Comparison of ENCODE assay signal across 9 cellular contexts in genomic region chr14:73567951-73568885, GRCh38. TPM values are rescaled to one million over a fixed set of nuclear protein-coding genes. Genes with fewer than 3 reads are reported as not detected.
DNase-seq lines count a peak whose midpoint lies in the region; ATAC-seq and TF ChIP-seq lines count a peak whose summit lies in the region.
"Had no signal": no experiment of that assay in that cellular context is flagged by ENCODE, and none has a peak within 500 bp of the region (broad histone marks: within the 10 kb centered on the region; RNA-seq: fewer than 3 reads in every experiment).

No MANE protein-coding gene starts in this region.

- POLR2A ChIA-PET in CD8-positive, alpha-beta T cell (lab: Charles Lee): interaction anchor here (0.8 to 4.2 kb wide), 11 partner anchors 24 to 432 kb away, joined by 3 to 29 read pairs (median 4); partner anchors contain the start of genes ACOT4, ACOT6, DNAL1 and NUMB

- DNase-seq in CD8-positive, alpha-beta T cell: peak in 2 of 7 experiments; percentile 3 to 27
- DNase-seq in M059J (ENCODE audit: low read depth) (peak; percentile 15), astrocyte of the hippocampus (ENCODE audit: low read depth, low spot score) (peak; percentile 48), lung (ENCODE audit: low spot score) (no peak), pons (ENCODE audit: low spot score) (no peak), HUDEP-2 (lab: John Stamatoyannopoulos, UW; ENCODE audit: unreplicated experiment in 76 of 76) (no peak)
- DNase-seq in NK-92 treated with Interleukin-12 subunit alpha and Interleukin-12 subunit beta, amount 100 ng/mL, for 24 hours (lab: John Stamatoyannopoulos, UW): no peak

- H3K9me3 ChIP-seq in CD8-positive, alpha-beta T cell (ENCODE audit: low read length): no peaks in the 10 kb centered on the region
- H3K9me3 ChIP-seq in lung (ENCODE audit: control insufficient read depth in 2 of 2, insufficient read depth in 1 of 2, low read length in 1 of 2): no peaks in the 10 kb centered on the region

- no peaks in the 10 kb centered on the region for H3K27me3 ChIP-seq in CD8-positive, alpha-beta T cell (ENCODE audit: insufficient read depth, low read length)
- no peaks in the 10 kb centered on the region for H3K27me3 ChIP-seq in lung (ENCODE audit: control insufficient read depth, insufficient read depth)

- TF ChIP-seq CTCF in CD8-positive, alpha-beta T cell (IDR thresholded peaks at IDR 0.05): no peak
- no peak for TF ChIP-seq CTCF in lung (IDR thresholded peaks at IDR 0.05; ENCODE audit: control extremely low read depth, extremely low read depth)

- H3K27me3 Mint-ChIP-seq in CD8-positive, alpha-beta T cell (ENCODE audit: low read depth): no peaks in the 10 kb centered on the region

- peak overlapping the region; percentile 94 for H3K27ac Mint-ChIP-seq in CD8-positive, alpha-beta T cell

- H3K9me3 Mint-ChIP-seq in CD8-positive, alpha-beta T cell: no peaks in the 10 kb centered on the region

- H3K4me3 Mint-ChIP-seq in CD8-positive, alpha-beta T cell: peak overlapping the region; percentile 89

- 68 to 83% methylated on average over 16 of the region's 16 CpGs for WGBS in lung, 2 donors
- WGBS in urinary bladder: 49% methylated on average over 16 of the region's 16 CpGs

- H3K36me3 ChIP-seq in CD8-positive, alpha-beta T cell (ENCODE audit: insufficient read depth, low read length): no peaks in the 10 kb centered on the region
- H3K36me3 ChIP-seq in lung (ENCODE audit: control insufficient read depth in 2 of 2, insufficient read depth in 2 of 2, low read length in 2 of 2) (peaks cover 0 to under 1% of the 10 kb centered on the region in 2 donors), urinary bladder (ENCODE audit: insufficient read depth) (no peaks in the 10 kb centered on the region)

- H3K36me3 Mint-ChIP-seq in CD8-positive, alpha-beta T cell: peaks cover 19% of the 10 kb centered on the region

- peak overlapping the region; percentile 78 for H3K27ac ChIP-seq in CD8-positive, alpha-beta T cell (ENCODE audit: low read depth, low read length)
- H3K27ac ChIP-seq in lung (ENCODE audit: low read depth in 1 of 2, low read length in 1 of 2) (peak overlapping the region; percentile 96 to 100), urinary bladder (ENCODE audit: low read depth) (peak overlapping the region; percentile 56)

- H3K4me1 ChIP-seq in CD8-positive, alpha-beta T cell (ENCODE audit: insufficient read depth, low read length): peaks cover 30% of the 10 kb centered on the region
- H3K4me1 ChIP-seq in lung (ENCODE audit: control insufficient read depth in 2 of 2, insufficient read depth in 2 of 2, low read length in 2 of 2) (peaks cover 6 to 9% of the 10 kb centered on the region in 2 donors), urinary bladder (ENCODE audit: insufficient read depth) (peaks cover 2% of the 10 kb centered on the region)

- ATAC-seq in CD8-positive, alpha-beta T cell: no peak
- no peak for ATAC-seq in lung (ENCODE audit: insufficient read depth, low FRiP score)

- H3K4me3 ChIP-seq in CD8-positive, alpha-beta T cell (ENCODE audit: low read depth, low read length): peak overlapping the region; percentile 84
- H3K4me3 ChIP-seq in lung: no peak overlapping the region
- peak overlapping the region; percentile 45 for H3K4me3 ChIP-seq in urinary bladder (ENCODE audit: low read depth, low read length)

- intact Hi-C loops in CD8-positive, alpha-beta T cell (cut with DNase I, micrococcal nuclease): loop anchor here (2.0 to 5.0 kb wide), 4 partner anchors 25 to 284 kb away; partner anchors contain the start of genes ACOT6 (in 1 of the 2), PTGR2 (in 1 of the 2) and RIOX1 (in 1 of the 2)

- CTCF ChIA-PET in CD8-positive, alpha-beta T cell (lab: Charles Lee): interaction anchor here (0.7 to 6.5 kb wide), 8 partner anchors 31 to 179 kb away, joined by 3 to 65 read pairs (median 4); partner anchors contain the start of gene ACOT6

- H3K4me1 Mint-ChIP-seq in CD8-positive, alpha-beta T cell (ENCODE audit: low read depth): peaks cover 47% of the 10 kb centered on the region

RNA-seq across cellular contexts. Expression of gene ACOT2, which starts 0.8 kb away (rescaled TPM):
- 10 to 100 TPM; 16.0 to 16.7 TPM for total RNA-seq in CD8-positive, alpha-beta T cell
- 18.5 and 26.1 TPM in 2 replicates for total RNA-seq in M059J (2014; rRNA removed; shearing (Covaris generic))
- total RNA-seq in lung (10 to 100 TPM; 23.6 to 61.9 TPM), urinary bladder (39.4 TPM)
- polyA plus RNA-seq in lung (10 to 100 TPM; 22.4 to 39.6 TPM), urinary bladder (84.3 TPM)

RNA-seq across cellular contexts. Expression of gene HEATR4, which starts 9.5 kb away (rescaled TPM):
- total RNA-seq in CD8-positive, alpha-beta T cell: not detected
- 0.02 TPM in 1 of 2 replicates, not detected in the other for total RNA-seq in M059J (2014; rRNA removed; shearing (Covaris generic))
- total RNA-seq in lung (under 1 TPM; 0.34 to 0.46 TPM), urinary bladder (0.37 TPM)
- polyA plus RNA-seq in lung (under 1 TPM; 0.05 to 0.28 TPM), urinary bladder (0.37 TPM)
- total RNA-seq: LHCN-M2 had no signal

RNA-seq across cellular contexts. Expression of gene ACOT4, which starts 23.5 kb away (rescaled TPM):
- total RNA-seq in CD8-positive, alpha-beta T cell: 1 to 10 TPM in 1 of 2 experiments, under 1 TPM in 1; 0.81 to 1.1 TPM
- 0.15 TPM in 1 of 2 replicates, not detected in the other for total RNA-seq in M059J (2014; rRNA removed; shearing (Covaris generic))
- 1 to 10 TPM in 1 of 2 donors, under 1 TPM in 1; 0.60 to 4.2 TPM for total RNA-seq in lung
- polyA plus RNA-seq in lung: 1 to 10 TPM; 1.8 to 2.3 TPM
- 1.6 TPM for total RNA-seq in urinary bladder
- 1.0 TPM for polyA plus RNA-seq in urinary bladder

RNA-seq across cellular contexts. Expression of gene ACOT1, which starts 31.3 kb away (rescaled TPM):
- 1 to 10 TPM; 2.0 to 2.3 TPM for total RNA-seq in CD8-positive, alpha-beta T cell
- total RNA-seq in M059J (2014; rRNA removed; shearing (Covaris generic)): 2.1 and 2.8 TPM in 2 replicates
- total RNA-seq in lung: 10 to 100 TPM in 1 of 2 donors, 1 to 10 TPM in 1; 2.8 to 22.1 TPM
- polyA plus RNA-seq in lung: 1 to 10 TPM; 3.2 to 9.4 TPM
- 1.7 TPM for total RNA-seq in urinary bladder
- polyA plus RNA-seq in urinary bladder: 12.0 TPM

RNA-seq across cellular contexts. Expression of gene ACOT6, which starts 44.1 kb away (rescaled TPM):
- total RNA-seq in CD8-positive, alpha-beta T cell: not detected
- not detected in 2 replicates for total RNA-seq in M059J (2014; rRNA removed; shearing (Covaris generic))
- not detected for total RNA-seq in lung
- not detected for polyA plus RNA-seq in lung
- total RNA-seq in urinary bladder: not detected
- not detected for polyA plus RNA-seq in urinary bladder
- total RNA-seq: LHCN-M2 had no signal

Comparison
In these comparisons a context has a peak if more than half of its experiments do, and no peak if none do; other contexts are left out.
1. DNase-seq: peak in M059J (single experiment) and astrocyte of the hippocampus (single experiment); none in lung (single experiment), NK-92 treated with Interleukin-12 subunit alpha and Interleukin-12 subunit beta, amount 100 ng/mL, for 24 hours (single experiment), pons (single experiment) and HUDEP-2 (0 of 76).
2. Peak in every context shown above with its lines, with median percentiles within 50 percentile points of each other: H3K27ac ChIP-seq.